22 cellular contexts compared by ENCODE assay signal in the genomic region with DNA sequence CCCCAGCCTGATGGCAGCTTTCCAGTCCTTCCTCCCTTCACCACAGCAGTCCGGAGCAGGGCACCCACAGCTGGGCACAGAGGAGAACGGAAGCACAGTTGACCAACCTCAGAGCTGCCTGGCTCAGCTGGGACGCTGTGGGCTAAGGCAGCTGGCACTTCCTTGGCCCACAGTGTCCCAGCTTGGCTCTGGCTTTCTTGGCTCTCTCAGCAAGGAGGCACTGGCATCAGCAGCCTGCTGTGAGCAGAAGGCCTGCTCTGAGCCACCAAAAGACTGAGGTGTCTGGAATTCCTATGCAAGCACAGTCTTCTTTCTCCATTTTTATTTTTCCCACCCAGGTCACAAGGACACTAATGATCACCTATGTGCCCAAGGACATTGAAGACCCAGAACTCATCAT. TPM values are rescaled to one million over a fixed set of nuclear protein-coding genes. Genes with fewer than 3 reads are reported as not detected.
DNase-seq lines count a peak whose midpoint lies in the region; ATAC-seq lines count a peak whose summit lies in the region.
"Had no signal": no experiment of that assay in that cellular context is flagged by ENCODE, and none has a peak within 500 bp of the region (broad histone marks: within the 10 kb centered on the region; RNA-seq: fewer than 3 reads in every experiment).

No MANE protein-coding gene starts in this region.

- no peak for ATAC-seq in HG02610 (IDR thresholded peaks at IDR 0.05; ENCODE audit: unreplicated experiment)
- no peak for ATAC-seq in GM21737 (IDR thresholded peaks at IDR 0.05; ENCODE audit: unreplicated experiment)
- ATAC-seq: A549, HCT116, HepG2 had no signal

- peak; percentile 40 for DNase-seq in DMS 273 (lab: John Stamatoyannopoulos, UW; ENCODE audit: unreplicated experiment)
- DNase-seq in DMS 273 treated with DMSO at 0.1 percent for 48 hours (lab: John Stamatoyannopoulos, UW) = no peak
- peak; percentile 57 for DNase-seq in cerebellum (ENCODE audit: low spot score)
- peak; percentile 3 for DNase-seq in myocyte (ENCODE audit: low read depth)
- no peak for DNase-seq in SIG-M5 (lab: John Stamatoyannopoulos, UW)
- DNase-seq: AML-193; CD4-positive, CD25-positive, alpha-beta regulatory T cell; CD8-positive, alpha-beta memory T cell; COR-L47; DMS153; DMS79; GF-D8; GOT3; H7; HFFc6 had no signal

RNA-seq across cellular contexts. Expression of a gene that starts 32.6 kb away (rescaled TPM):
- 1.5 TPM for total RNA-seq in cerebellum
- not detected in 2 replicates for total RNA-seq in myocyte
- not detected for polyA plus RNA-seq in myocyte (2012)
- total RNA-seq: CD4-positive, CD25-positive, alpha-beta regulatory T cell; CD8-positive, alpha-beta memory T cell; Daoy; HepG2; HFFc6 had no signal
- polyA plus RNA-seq: A549; CD4-positive, CD25-positive, alpha-beta regulatory T cell; CD8-positive, alpha-beta memory T cell; IgD-negative memory B cell had no signal

RNA-seq across cellular contexts. Expression of a gene that starts 56.8 kb away (rescaled TPM):
- total RNA-seq in cerebellum = 16.9 TPM
- total RNA-seq in myocyte = 0.08 and 0.16 TPM in 2 replicates
- 0.04 TPM for polyA plus RNA-seq in myocyte (2012)
- polyA plus RNA-seq: CD4-positive, CD25-positive, alpha-beta regulatory T cell had no signal

Comparison
In these comparisons a context has a peak if more than half of its experiments do, and no peak if none do; other contexts are left out.
1. DNase-seq: peak in DMS 273 (single experiment), cerebellum (single experiment) and myocyte (single experiment); none in DMS 273 treated with DMSO at 0.1 percent for 48 hours (single experiment) and SIG-M5 (single experiment).
2. RNA of a gene that starts 56.8 kb away (total RNA-seq): 16.9 TPM in cerebellum (single experiment); 0.08 to 0.16 TPM in myocyte; every median in the first group is over 10 times any median in the second.